Comparison of ENCODE assay signal across 1 cellular context in genomic region chr4:140523857-140524742, GRCh38.
TF ChIP-seq lines count a peak whose summit lies in the region.

ELMOD2 (plus strand) TSS chr4:140524168; CDS start chr4:140525429, 1,261 bp downstream.

TF ChIP-seq in HepG2, 621 proteins besides CTCF, POLR2A, EP300 and RAD21 (continued from another document and continues in another):
- TF ChIP-seq ZNF501 (CRISPR knock-in tag; IDR thresholded peaks at IDR 0.05) (peak; percentile 95), ZNF367 (CRISPR knock-in tag; IDR thresholded peaks at IDR 0.05; ENCODE audit: borderline replicate concordance) (no peak), ETV5 (CRISPR knock-in tag; IDR thresholded peaks at IDR 0.05; ENCODE audit: borderline replicate concordance) (peak; percentile 84), ARNT (IDR thresholded peaks at IDR 0.05) (no peak), SALL1 (CRISPR knock-in tag; IDR thresholded peaks at IDR 0.05) (peak; percentile 58; the same call in 1 of the 2 replicates), HNF4A (CRISPR knock-in tag; IDR thresholded peaks at IDR 0.05) (peak; percentile 46), SRSF9 (IDR thresholded peaks at IDR 0.05; ENCODE audit: borderline replicate concordance, insufficient read depth, low read depth, low read length, poor library complexity, severe bottlenecking) (no peak), MZF1 (CRISPR knock-in tag; IDR thresholded peaks at IDR 0.05; ENCODE audit: borderline replicate concordance) (no peak), RXRB (CRISPR knock-in tag; IDR thresholded peaks at IDR 0.05; ENCODE audit: borderline replicate concordance) (no peak), NR3C1 (CRISPR knock-in tag; IDR thresholded peaks at IDR 0.05) (no peak), ZNF557 (CRISPR knock-in tag; IDR thresholded peaks at IDR 0.05) (no peak), MYC (CRISPR knock-in tag; IDR thresholded peaks at IDR 0.05; ENCODE audit: borderline replicate concordance) (0 out of 2 replicates have a peak, but pooled peaks have one; percentile 49), RXRA (CRISPR knock-in tag; IDR thresholded peaks at IDR 0.05) (peak; percentile 84), YEATS4 (CRISPR knock-in tag; IDR thresholded peaks at IDR 0.05; ENCODE audit: borderline replicate concordance) (peak; percentile 87), MAZ (IDR thresholded peaks at IDR 0.05; ENCODE audit: borderline replicate concordance, low read depth, low read length) (peak; percentile 96), MAZ (CRISPR knock-in tag; IDR thresholded peaks at IDR 0.05; ENCODE audit: low read depth) (peak; percentile 89), DDIT3 (CRISPR knock-in tag; IDR thresholded peaks at IDR 0.05) (no peak), ZNF337 (CRISPR knock-in tag; IDR thresholded peaks at IDR 0.05; ENCODE audit: borderline replicate concordance, low read depth) (no peak), PHF8 (CRISPR knock-in tag; IDR thresholded peaks at IDR 0.05) (peak; percentile 93), RBFOX2 (IDR thresholded peaks at IDR 0.05; ENCODE audit: low read depth, low read length) (peak; percentile 95), PHF20 (CRISPR knock-in tag; IDR thresholded peaks at IDR 0.05) (peak; percentile 86), ZNF138 (CRISPR knock-in tag; IDR thresholded peaks at IDR 0.05; ENCODE audit: low read depth) (no peak), TEF (CRISPR knock-in tag; IDR thresholded peaks at IDR 0.05) (no peak), FOSL2 (CRISPR knock-in tag; IDR thresholded peaks at IDR 0.05) (no peak; the same call in 1 of the 2 replicates), MAX (IDR thresholded peaks at IDR 0.05) (peak; percentile 82), YEATS2 (CRISPR knock-in tag; IDR thresholded peaks at IDR 0.05; ENCODE audit: borderline replicate concordance) (peak; percentile 71), ZBTB7B (CRISPR knock-in tag; IDR thresholded peaks at IDR 0.05) (peak; percentile 68; the same call in 1 of the 2 replicates), ZIK1 (CRISPR knock-in tag; IDR thresholded peaks at IDR 0.05; ENCODE audit: borderline replicate concordance, low read depth) (no peak), SPEN (CRISPR knock-in tag; IDR thresholded peaks at IDR 0.05; ENCODE audit: low read depth) (peak; percentile 67), AKAP8 (CRISPR knock-in tag; IDR thresholded peaks at IDR 0.05) (no peak), ZSCAN20 (CRISPR knock-in tag; IDR thresholded peaks at IDR 0.05; ENCODE audit: borderline replicate concordance) (peak; percentile 31; the same call in 1 of the 2 replicates), CEBPG (CRISPR knock-in tag; IDR thresholded peaks at IDR 0.05) (no peak; the same call in 1 of the 2 replicates), GABPA (IDR thresholded peaks at IDR 0.05; ENCODE audit: low read depth, low read length) (peak; percentile 87), GABPA (CRISPR knock-in tag; IDR thresholded peaks at IDR 0.05; ENCODE audit: low read depth) (peak; percentile 92), KAT7 (CRISPR knock-in tag; IDR thresholded peaks at IDR 0.05; ENCODE audit: borderline replicate concordance) (peak; percentile 30; the same call in 1 of the 2 replicates), ZFY (CRISPR knock-in tag; IDR thresholded peaks at IDR 0.05) (peak; percentile 91), KDM3A (CRISPR knock-in tag; IDR thresholded peaks at IDR 0.05; ENCODE audit: low read depth) (peak; percentile 64; the same call in 1 of the 2 replicates), STAT5B (CRISPR knock-in tag; IDR thresholded peaks at IDR 0.05) (0 out of 2 replicates have a peak, but pooled peaks have one; percentile 2), ZKSCAN8 (CRISPR knock-in tag; IDR thresholded peaks at IDR 0.05; ENCODE audit: borderline replicate concordance) (no peak), ATF7-NPFF (CRISPR knock-in tag; IDR thresholded peaks at IDR 0.05; ENCODE audit: low read depth) (peak; percentile 73; the same call in 1 of the 2 replicates), STAG1 (CRISPR knock-in tag; IDR thresholded peaks at IDR 0.05) (peak; percentile 49), ZBTB44 (CRISPR knock-in tag; IDR thresholded peaks at IDR 0.05) (no peak), FIP1L1 (IDR thresholded peaks at IDR 0.05; ENCODE audit: borderline replicate concordance, insufficient read depth, low read depth, low read length) (no peak), ZKSCAN1 (IDR thresholded peaks at IDR 0.05; ENCODE audit: low read length) (0 out of 2 replicates have a peak, but pooled peaks have one; percentile 4), ZC3H13 (CRISPR knock-in tag; IDR thresholded peaks at IDR 0.05) (no peak), ATRX (CRISPR knock-in tag; IDR thresholded peaks at IDR 0.05; ENCODE audit: borderline replicate concordance) (no peak), ZNF142 (CRISPR knock-in tag; IDR thresholded peaks at IDR 0.05) (peak; percentile 77; the same call in 1 of the 2 replicates), FOXC1 (CRISPR knock-in tag; IDR thresholded peaks at IDR 0.05; ENCODE audit: borderline replicate concordance) (peak; percentile 72; the same call in 1 of the 2 replicates), CREB1 (IDR thresholded peaks at IDR 0.05) (0 out of 2 replicates have a peak, but pooled peaks have one; percentile 11), CREB1 (CRISPR knock-in tag; IDR thresholded peaks at IDR 0.05) (peak; percentile 72), MED13 (CRISPR knock-in tag; IDR thresholded peaks at IDR 0.05) (0 out of 2 replicates have a peak, but pooled peaks have one; percentile 56), PITX1 (CRISPR knock-in tag; IDR thresholded peaks at IDR 0.05) (peak; percentile 37; the same call in 1 of the 2 replicates), ZNF776 (CRISPR knock-in tag; IDR thresholded peaks at IDR 0.05) (no peak), ZBTB37 (CRISPR knock-in tag; IDR thresholded peaks at IDR 0.05) (no peak), ZNF451 (CRISPR knock-in tag; IDR thresholded peaks at IDR 0.05) (0 out of 2 replicates have a peak, but pooled peaks have one; percentile 64), ETS1 (CRISPR knock-in tag; IDR thresholded peaks at IDR 0.05) (0 out of 2 replicates have a peak, but pooled peaks have one; percentile 59), ZNF530 (CRISPR knock-in tag; IDR thresholded peaks at IDR 0.05; ENCODE audit: low read depth) (no peak), CHD2 (IDR thresholded peaks at IDR 0.05; ENCODE audit: low read depth, low read length) (peak; percentile 72), AFF4 (CRISPR knock-in tag; IDR thresholded peaks at IDR 0.05) (no peak), ZBTB7A (CRISPR knock-in tag; IDR thresholded peaks at IDR 0.05) (no peak)
